In the genomic region with DNA sequence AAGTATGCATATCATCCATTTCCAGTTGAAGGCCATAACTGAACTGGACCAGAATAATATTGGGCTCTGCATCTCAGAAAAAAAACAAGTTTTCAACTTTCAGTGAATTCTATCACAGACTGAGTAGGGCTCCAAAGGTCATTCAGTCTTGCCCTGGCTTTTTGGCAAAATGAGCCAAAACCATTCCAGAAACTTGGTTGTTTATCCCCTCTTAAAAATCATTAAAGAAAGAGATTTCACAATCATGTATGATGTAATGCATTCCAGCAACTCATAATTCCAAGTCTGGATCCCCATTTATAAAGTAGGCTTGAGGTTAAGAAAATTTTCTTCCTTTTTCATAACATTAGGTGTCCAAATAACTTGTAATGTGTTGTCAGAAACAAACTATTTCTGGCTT, we compare ENCODE assay signal across 7 cellular contexts.
DNase-seq lines count a peak whose midpoint lies in the region; ATAC-seq and TF ChIP-seq lines count a peak whose summit lies in the region.
"Not testable (repeated sequence)": the region's sequence is repeated elsewhere in the genome, so short reads cannot be mapped to it uniquely, and the experiment has no call there.

No MANE protein-coding gene starts in this region.

- peak; percentile 28 for DNase-seq in EL
- peak; percentile 12 for DNase-seq in astrocyte of the spinal cord (ENCODE audit: low read depth, low spot score)
- peak; percentile 58 to 80 for DNase-seq in fibroblast of lung (ENCODE audit: low read depth in 2 of 2)
- DNase-seq in heart left ventricle = peak in 1 of 5 donors; percentile 8
- not testable (repeated sequence) for DNase-seq in sciatic nerve (ENCODE audit: low spot score)

- H3K4me3 ChIP-seq in astrocyte of the spinal cord (ENCODE audit: low read depth, low read length); fibroblast of lung (replicated peaks in 1 of 4; ENCODE audit: control extremely low read depth in 1 of 4, insufficient read depth in 1 of 4, low read depth in 3 of 4, low read length in 4 of 4); heart left ventricle; liver (ENCODE audit: low read depth in 1 of 3, low read length in 3 of 3): not testable (repeated sequence)

- ATAC-seq in heart left ventricle = peak; percentile 43 to 78 (median 68)
- ATAC-seq in sciatic nerve = peak; percentile 85

- intact Hi-C loops in heart left ventricle (cut with DNase I) = loop anchor here in 1 of 10 donors (10.0 kb wide), 1 partner anchor 144 kb away; no protein-coding TSS in a partner anchor
- intact Hi-C loops in sciatic nerve (cut with DNase I) = not testable (repeated sequence)

- not testable (repeated sequence) for H3K9ac ChIP-seq in fibroblast of lung (ENCODE audit: insufficient read depth, low read length); liver (ENCODE audit: low read depth in 1 of 2, low read length in 2 of 2)

- not testable (repeated sequence) for H3K9me3 ChIP-seq in fibroblast of lung (ENCODE audit: control insufficient read depth, insufficient read depth, low read depth, low read length); heart left ventricle; liver (ENCODE audit: control insufficient read depth in 4 of 4, low read length in 3 of 4)

- H2AFZ ChIP-seq in fibroblast of lung (ENCODE audit: low read length) = not testable (repeated sequence)

- not testable (repeated sequence) for H3K36me3 ChIP-seq in fibroblast of lung (ENCODE audit: control insufficient read depth, insufficient read depth, low read length); heart left ventricle; liver (ENCODE audit: control insufficient read depth in 4 of 4, insufficient read depth in 3 of 4, low read depth in 1 of 4, low read length in 3 of 4)

- H3K27ac ChIP-seq in fibroblast of lung (ENCODE audit: insufficient read depth, low read length) = not testable (repeated sequence)
- H3K27ac ChIP-seq in heart left ventricle (peak overlapping the region in 7 of 12 donors; percentile 47 to 82 (median 66)), liver (ENCODE audit: low read depth in 1 of 2, low read length in 2 of 2) (peak overlapping the region; percentile 40 to 57)

- not testable (repeated sequence) for H3K4me2 ChIP-seq in fibroblast of lung (ENCODE audit: extremely low read depth, insufficient read depth, low read length)

- TF ChIP-seq POLR2A in heart left ventricle (IDR thresholded peaks at IDR 0.05) = not testable (repeated sequence)

- TF ChIP-seq CTCF in astrocyte of the spinal cord (IDR thresholded peaks at IDR 0.05; ENCODE audit: low read depth, low read length); fibroblast of lung (conservative IDR thresholded peaks at IDR 0.05 in 1 of 2, IDR thresholded peaks at IDR 0.05 in 1 of 2; ENCODE audit: low read depth in 1 of 2, low read length in 2 of 2); heart left ventricle (IDR thresholded peaks at IDR 0.05); liver (IDR thresholded peaks at IDR 0.05; ENCODE audit: low read depth, low read length, missing input control): not testable (repeated sequence)

- not testable (repeated sequence) for H4K20me1 ChIP-seq in fibroblast of lung (ENCODE audit: control insufficient read depth, extremely low read depth, insufficient read depth, low read length)

- in situ Hi-C loops in astrocyte of the spinal cord (cut with HindIII; ENCODE audit: low sequenced_read_pairs) = not testable (repeated sequence)

- not testable (repeated sequence) for H3K79me2 ChIP-seq in fibroblast of lung (ENCODE audit: control insufficient read depth, insufficient read depth, low read length)

- not testable (repeated sequence) for H3K27me3 ChIP-seq in fibroblast of lung (ENCODE audit: control insufficient read depth, insufficient read depth, low read length); heart left ventricle; liver (ENCODE audit: control insufficient read depth in 4 of 4, insufficient read depth in 4 of 4, low read length in 3 of 4)

- not testable (repeated sequence) for H3K4me1 ChIP-seq in fibroblast of lung (ENCODE audit: control insufficient read depth, extremely low read depth, insufficient read depth, low read length); liver (ENCODE audit: control insufficient read depth in 4 of 4, insufficient read depth in 4 of 4, low read length in 3 of 4)
- H3K4me1 ChIP-seq in heart left ventricle = peaks cover 0 to 19% (median 0%) of the 10 kb centered on the region in 12 donors

- TF ChIP-seq RAD21 in Ishikawa (IDR thresholded peaks at IDR 0.05; ENCODE audit: low read depth); liver (IDR thresholded peaks at IDR 0.05): not testable (repeated sequence)

- not testable (repeated sequence) for TF ChIP-seq EP300 in Ishikawa (IDR thresholded peaks at IDR 0.05; ENCODE audit: borderline replicate concordance)

TF ChIP-seq in Ishikawa, 13 proteins besides CTCF, POLR2A, EP300 and RAD21:
- peak; percentile 68 for TF ChIP-seq CEBPB (IDR thresholded peaks at IDR 0.05)

TF ChIP-seq in liver, 16 proteins besides CTCF, POLR2A, EP300 and RAD21:
- TF ChIP-seq RXRA (IDR thresholded peaks at IDR 0.05) = peak; percentile 40 to 60
- TF ChIP-seq HNF4A (conservative IDR thresholded peaks at IDR 0.05) = peak; percentile 81 to 84
- peak; percentile 64 for TF ChIP-seq SP1 (IDR thresholded peaks at IDR 0.05)
- peak; percentile 54 for TF ChIP-seq YY1 (IDR thresholded peaks at IDR 0.05)
- TF ChIP-seq, protein P1, sequence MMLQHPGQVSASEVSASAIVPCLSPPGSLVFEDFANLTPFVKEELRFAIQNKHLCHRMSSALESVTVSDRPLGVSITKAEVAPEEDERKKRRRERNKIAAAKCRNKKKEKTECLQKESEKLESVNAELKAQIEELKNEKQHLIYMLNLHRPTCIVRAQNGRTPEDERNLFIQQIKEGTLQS (IDR thresholded peaks at IDR 0.05) = peak; percentile 52
- TF ChIP-seq HNF4G (IDR thresholded peaks at IDR 0.05) = peak; percentile 60
- TF ChIP-seq, protein P2, sequence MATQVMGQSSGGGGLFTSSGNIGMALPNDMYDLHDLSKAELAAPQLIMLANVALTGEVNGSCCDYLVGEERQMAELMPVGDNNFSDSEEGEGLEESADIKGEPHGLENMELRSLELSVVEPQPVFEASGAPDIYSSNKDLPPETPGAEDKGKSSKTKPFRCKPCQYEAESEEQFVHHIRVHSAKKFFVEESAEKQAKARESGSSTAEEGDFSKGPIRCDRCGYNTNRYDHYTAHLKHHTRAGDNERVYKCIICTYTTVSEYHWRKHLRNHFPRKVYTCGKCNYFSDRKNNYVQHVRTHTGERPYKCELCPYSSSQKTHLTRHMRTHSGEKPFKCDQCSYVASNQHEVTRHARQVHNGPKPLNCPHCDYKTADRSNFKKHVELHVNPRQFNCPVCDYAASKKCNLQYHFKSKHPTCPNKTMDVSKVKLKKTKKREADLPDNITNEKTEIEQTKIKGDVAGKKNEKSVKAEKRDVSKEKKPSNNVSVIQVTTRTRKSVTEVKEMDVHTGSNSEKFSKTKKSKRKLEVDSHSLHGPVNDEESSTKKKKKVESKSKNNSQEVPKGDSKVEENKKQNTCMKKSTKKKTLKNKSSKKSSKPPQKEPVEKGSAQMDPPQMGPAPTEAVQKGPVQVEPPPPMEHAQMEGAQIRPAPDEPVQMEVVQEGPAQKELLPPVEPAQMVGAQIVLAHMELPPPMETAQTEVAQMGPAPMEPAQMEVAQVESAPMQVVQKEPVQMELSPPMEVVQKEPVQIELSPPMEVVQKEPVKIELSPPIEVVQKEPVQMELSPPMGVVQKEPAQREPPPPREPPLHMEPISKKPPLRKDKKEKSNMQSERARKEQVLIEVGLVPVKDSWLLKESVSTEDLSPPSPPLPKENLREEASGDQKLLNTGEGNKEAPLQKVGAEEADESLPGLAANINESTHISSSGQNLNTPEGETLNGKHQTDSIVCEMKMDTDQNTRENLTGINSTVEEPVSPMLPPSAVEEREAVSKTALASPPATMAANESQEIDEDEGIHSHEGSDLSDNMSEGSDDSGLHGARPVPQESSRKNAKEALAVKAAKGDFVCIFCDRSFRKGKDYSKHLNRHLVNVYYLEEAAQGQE (IDR thresholded peaks at IDR 0.05) = peak; percentile 35
- TF ChIP-seq JUND (IDR thresholded peaks at IDR 0.05) = peak; percentile 82 to 88
- peak; percentile 67 for TF ChIP-seq NR2F2 (IDR thresholded peaks at IDR 0.05)
- TF ChIP-seq, protein P3, sequence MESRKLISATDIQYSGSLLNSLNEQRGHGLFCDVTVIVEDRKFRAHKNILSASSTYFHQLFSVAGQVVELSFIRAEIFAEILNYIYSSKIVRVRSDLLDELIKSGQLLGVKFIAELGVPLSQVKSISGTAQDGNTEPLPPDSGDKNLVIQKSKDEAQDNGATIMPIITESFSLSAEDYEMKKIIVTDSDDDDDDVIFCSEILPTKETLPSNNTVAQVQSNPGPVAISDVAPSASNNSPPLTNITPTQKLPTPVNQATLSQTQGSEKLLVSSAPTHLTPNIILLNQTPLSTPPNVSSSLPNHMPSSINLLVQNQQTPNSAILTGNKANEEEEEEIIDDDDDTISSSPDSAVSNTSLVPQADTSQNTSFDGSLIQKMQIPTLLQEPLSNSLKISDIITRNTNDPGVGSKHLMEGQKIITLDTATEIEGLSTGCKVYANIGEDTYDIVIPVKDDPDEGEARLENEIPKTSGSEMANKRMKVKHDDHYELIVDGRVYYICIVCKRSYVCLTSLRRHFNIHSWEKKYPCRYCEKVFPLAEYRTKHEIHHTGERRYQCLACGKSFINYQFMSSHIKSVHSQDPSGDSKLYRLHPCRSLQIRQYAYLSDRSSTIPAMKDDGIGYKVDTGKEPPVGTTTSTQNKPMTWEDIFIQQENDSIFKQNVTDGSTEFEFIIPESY (IDR thresholded peaks at IDR 0.05) = peak; percentile 33
